ENCODE assay signal across 7 cellular contexts in the genomic region with DNA sequence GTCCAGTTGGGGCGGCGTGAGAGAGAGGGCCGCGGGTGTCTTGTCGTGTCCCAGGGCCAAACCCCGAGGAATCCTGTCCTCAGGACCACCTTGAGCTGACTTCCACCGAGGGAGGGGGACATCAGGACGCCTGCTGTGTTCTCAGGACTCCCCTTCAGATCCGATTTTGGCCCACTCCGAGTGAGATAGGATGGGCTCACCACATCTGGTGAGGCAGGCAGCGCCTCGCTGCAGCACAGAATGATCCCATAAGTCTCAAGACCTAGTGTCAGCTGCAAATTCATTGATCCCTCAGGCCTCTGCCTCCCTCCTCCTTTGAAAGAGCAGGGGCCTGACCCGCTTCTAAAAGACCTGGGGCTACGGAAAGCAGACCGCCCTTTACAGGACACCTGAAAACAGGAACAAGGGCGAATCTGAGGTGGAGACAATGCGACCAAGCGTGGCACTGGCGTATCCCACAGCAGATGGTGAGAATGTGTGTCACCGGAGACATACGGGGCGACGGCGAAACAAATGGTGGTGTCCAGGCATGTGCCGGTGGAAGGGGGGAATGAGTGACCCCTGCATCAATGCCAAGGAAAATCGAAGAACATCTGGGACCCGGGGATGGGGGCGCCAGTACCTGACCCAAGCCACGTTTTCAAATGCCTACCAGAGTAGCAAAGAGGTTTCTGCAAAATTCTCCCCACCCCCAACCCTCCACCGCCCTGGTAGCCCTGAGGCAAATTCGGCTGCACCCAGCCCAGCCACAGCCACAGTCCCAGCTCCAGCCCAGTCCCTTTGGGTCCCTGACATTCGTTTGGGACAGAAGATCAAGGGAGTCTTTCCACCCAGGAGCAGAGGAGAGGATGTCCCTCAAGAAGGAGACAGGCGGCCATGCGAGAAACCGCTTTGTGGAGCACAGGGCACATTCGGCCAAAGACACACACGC.
DNase-seq lines count a peak whose midpoint lies in the region; ATAC-seq and TF ChIP-seq lines count a peak whose summit lies in the region.

No MANE protein-coding gene starts in this region.

- H3K27me3 ChIP-seq in HUES64 (ENCODE audit: insufficient read depth, low read length) (peaks cover 70% of the 10 kb centered on the region), esophagus squamous epithelium (peaks cover 0 to 79% (median 0%) of the 10 kb centered on the region in 4 donors), gastrocnemius medialis (no peaks in the 10 kb centered on the region)

- DNase-seq in esophagus squamous epithelium (lab: John Stamatoyannopoulos, UW): no peak
- no peak for DNase-seq in gastrocnemius medialis
- no peak for DNase-seq in SIG-M5 treated with dmso at 0.1 percent for 504 hours (lab: John Stamatoyannopoulos, UW; ENCODE audit: unreplicated experiment)

- TF ChIP-seq POLR2A in esophagus squamous epithelium (IDR thresholded peaks at IDR 0.05) (no peak), gastrocnemius medialis (IDR thresholded peaks at IDR 0.05) (no peak)

- in situ Hi-C loops in gastrocnemius medialis (cut with MboI; ENCODE audit: low sequenced_read_pairs in 4 of 4): loop anchor here in 3 of 4 donors (25.0 kb wide), 2 partner anchors 171 to 246 kb away; a partner anchor contains a TSS

- intact Hi-C loops in esophagus squamous epithelium (cut with DNase I): no loop called here
- intact Hi-C loops in gastrocnemius medialis (cut with DNase I; ENCODE audit: low total_unique reads): no loop called here

- ATAC-seq in gastrocnemius medialis (no peak), HG02610 (IDR thresholded peaks at IDR 0.05; ENCODE audit: unreplicated experiment) (no peak), HG02588 (IDR thresholded peaks at IDR 0.05; ENCODE audit: unreplicated experiment) (no peak)

- H3K9ac ChIP-seq in ES-I3 (ENCODE audit: low read depth, low read length) (peak overlapping the region; percentile 49; the same call in 1 of the 2 replicates), HUES64 (ENCODE audit: low read depth, low read length) (no peak overlapping the region)

- H3K27ac ChIP-seq in HUES64 (ENCODE audit: low read depth, low read length) (no peak overlapping the region), esophagus squamous epithelium (no peak overlapping the region), gastrocnemius medialis (no peak overlapping the region)

- H3K36me3 ChIP-seq in ES-I3 (ENCODE audit: insufficient read depth, low read length) (no peaks in the 10 kb centered on the region), HUES64 (ENCODE audit: insufficient read depth, low read length) (no peaks in the 10 kb centered on the region), esophagus squamous epithelium (no peaks in the 10 kb centered on the region), gastrocnemius medialis (no peaks in the 10 kb centered on the region)

- H3K9me3 ChIP-seq in ES-I3 (ENCODE audit: control insufficient read depth, insufficient read depth, low read length) (no peaks in the 10 kb centered on the region), HUES64 (ENCODE audit: insufficient read depth, low read depth, low read length) (no peaks in the 10 kb centered on the region), esophagus squamous epithelium (no peaks in the 10 kb centered on the region), gastrocnemius medialis (no peaks in the 10 kb centered on the region)

- WGBS in HUES64: 86% methylated on average over 37 of the region's 37 CpGs
- 63 to 64% methylated on average over 17 to 21 of the region's 37 CpGs for WGBS in esophagus squamous epithelium, 2 donors

- H3K4me1 ChIP-seq in ES-I3 (ENCODE audit: insufficient read depth, low read length) (no peaks in the 10 kb centered on the region; the same call in 1 of the 2 replicates), HUES64 (ENCODE audit: insufficient read depth, low read length) (no peaks in the 10 kb centered on the region), esophagus squamous epithelium (peaks cover 32 to 67% (median 35%) of the 10 kb centered on the region in 3 donors), gastrocnemius medialis (peaks cover 20 to 47% of the 10 kb centered on the region in 2 donors)

- no peak for TF ChIP-seq CTCF in esophagus squamous epithelium (IDR thresholded peaks at IDR 0.05)
- TF ChIP-seq CTCF in gastrocnemius medialis (IDR thresholded peaks at IDR 0.05 in 4 of 5, conservative IDR thresholded peaks at IDR 0.05 in 1 of 5): no peak

- peak overlapping the region; percentile 33; the same call in 1 of the 2 replicates for H3K4me3 ChIP-seq in HUES64 (ENCODE audit: low read length)
- peak overlapping the region in 3 of 4 donors; percentile 16 to 51 (median 33) for H3K4me3 ChIP-seq in esophagus squamous epithelium
- H3K4me3 ChIP-seq in gastrocnemius medialis: peak overlapping the region; percentile 27 to 59 (median 48)
